ENCODE assay signal across 9 cellular contexts in genomic region chr12:127120851-127121250, GRCh38.
"Had no signal": no experiment of that assay in that cellular context is flagged by ENCODE, and none has a peak within 500 bp of the region (broad histone marks: within the 10 kb centered on the region; RNA-seq: fewer than 3 reads in every experiment).

No MANE protein-coding gene starts in this region.

- DNase-seq: HFFc6, KG1 had no signal

- H3K36me3 ChIP-seq: HAP-1 had no signal

- H3K27ac ChIP-seq: HL-60 had no signal

- FAIRE-seq: H1, H54, HepG2 had no signal

- H3K4me1 ChIP-seq: HAP-1 had no signal

- H3K9me3 ChIP-seq: HAP-1 had no signal

- ATAC-seq: GM23338, HCT116, HepG2 had no signal

- H3K4me3 ChIP-seq: GM23338, HAP-1 had no signal

- H3K4me2 ChIP-seq: GM23338 had no signal

- H2AFZ ChIP-seq: GM23338 had no signal
